1 cellular context compared by ENCODE assay signal in the genomic region with DNA sequence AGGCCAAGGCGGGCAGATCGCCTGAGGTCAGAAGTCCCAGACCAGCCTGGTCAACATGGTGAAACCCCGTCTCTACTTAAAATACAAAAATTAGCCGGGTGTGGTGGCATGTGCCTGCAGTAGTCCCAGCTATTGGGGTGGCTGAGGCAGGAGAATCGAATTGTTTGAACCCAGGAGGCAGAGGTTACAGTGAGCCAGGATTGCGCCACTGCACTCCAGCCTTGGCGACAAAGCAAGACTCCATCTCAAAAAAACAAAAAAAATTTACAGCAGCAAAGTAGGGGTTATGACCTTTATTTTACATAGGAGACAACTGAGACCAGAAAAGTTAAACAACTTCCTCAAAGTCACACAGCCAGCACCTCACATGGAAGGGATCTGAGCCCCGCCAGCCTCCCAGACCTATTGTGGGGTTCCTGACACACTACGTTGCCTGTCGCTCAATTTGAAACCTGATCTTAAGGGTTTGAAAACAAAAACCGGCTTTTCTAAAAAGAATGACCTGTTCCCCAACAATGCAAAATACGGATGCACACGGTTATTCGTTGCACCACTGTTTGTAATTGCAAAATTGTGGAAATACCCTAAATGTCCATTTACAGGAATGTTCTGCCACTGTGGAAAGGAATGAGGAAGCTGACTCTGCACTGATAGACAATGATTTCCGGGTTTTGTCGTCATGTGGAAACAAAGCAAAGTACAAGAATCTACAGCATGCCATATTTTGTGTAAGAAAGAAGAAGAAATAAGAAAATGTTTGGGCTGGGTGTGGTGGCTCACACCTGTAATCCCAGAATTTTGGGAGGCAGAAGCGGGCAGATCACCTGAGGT.
TF ChIP-seq lines count a peak whose summit lies in the region.

No MANE protein-coding gene starts in this region.

TF ChIP-seq in HepG2, 621 proteins besides CTCF, POLR2A, EP300 and RAD21 (continued from another document and continues in another):
- TF ChIP-seq ZNF710 (CRISPR knock-in tag; IDR thresholded peaks at IDR 0.05; ENCODE audit: borderline replicate concordance) (peak; percentile 36; the same call in 1 of the 2 replicates), CENPX (CRISPR knock-in tag; IDR thresholded peaks at IDR 0.05) (no peak), ZNF354B (CRISPR knock-in tag; IDR thresholded peaks at IDR 0.05) (no peak), NFKBIZ (CRISPR knock-in tag; IDR thresholded peaks at IDR 0.05) (peak; percentile 100), RFXANK (CRISPR knock-in tag; IDR thresholded peaks at IDR 0.05) (no peak; the same call in 1 of the 2 replicates), ZNF496 (CRISPR knock-in tag; IDR thresholded peaks at IDR 0.05; ENCODE audit: insufficient replicate concordance) (no peak), RORA (CRISPR knock-in tag; IDR thresholded peaks at IDR 0.05) (peak; percentile 96; the same call in 1 of the 2 replicates), ZNF44 (CRISPR knock-in tag; IDR thresholded peaks at IDR 0.05) (no peak), FLYWCH1 (CRISPR knock-in tag; IDR thresholded peaks at IDR 0.05) (no peak), FOXK1 (CRISPR knock-in tag; IDR thresholded peaks at IDR 0.05; ENCODE audit: borderline replicate concordance, low read depth) (peak; percentile 85; the same call in 1 of the 2 replicates), ZFP90 (CRISPR knock-in tag; IDR thresholded peaks at IDR 0.05; ENCODE audit: borderline replicate concordance) (no peak), ARHGAP35 (CRISPR knock-in tag; IDR thresholded peaks at IDR 0.05; ENCODE audit: borderline replicate concordance) (no peak), RFX5 (IDR thresholded peaks at IDR 0.05; ENCODE audit: low read depth, low read length) (no peak), ZNF674 (CRISPR knock-in tag; IDR thresholded peaks at IDR 0.05; ENCODE audit: low read depth) (no peak), ELK4 (CRISPR knock-in tag; IDR thresholded peaks at IDR 0.05; ENCODE audit: borderline replicate concordance) (no peak), NR2F2 (IDR thresholded peaks at IDR 0.05; ENCODE audit: borderline replicate concordance, low read depth) (peak; percentile 64; the same call in 1 of the 2 replicates), ZNF598 (CRISPR knock-in tag; IDR thresholded peaks at IDR 0.05; ENCODE audit: borderline replicate concordance) (no peak), SSRP1 (CRISPR knock-in tag; IDR thresholded peaks at IDR 0.05) (no peak; the same call in 1 of the 2 replicates), ATAD3A (CRISPR knock-in tag; IDR thresholded peaks at IDR 0.05) (no peak), KDM2A (CRISPR knock-in tag; IDR thresholded peaks at IDR 0.05; ENCODE audit: borderline replicate concordance, low read depth) (no peak; the same call in 1 of the 2 replicates), ZNF850 (CRISPR knock-in tag; conservative IDR thresholded peaks at IDR 0.05) (no peak), KDM5A (IDR thresholded peaks at IDR 0.05; ENCODE audit: borderline replicate concordance, low read length) (no peak), ZNF253 (CRISPR knock-in tag; IDR thresholded peaks at IDR 0.05; ENCODE audit: borderline replicate concordance) (no peak), ZFAT (CRISPR knock-in tag; conservative IDR thresholded peaks at IDR 0.05) (no peak), ZMAT5 (CRISPR knock-in tag; IDR thresholded peaks at IDR 0.05; ENCODE audit: borderline replicate concordance, low read depth) (no peak), JUNB (CRISPR knock-in tag; IDR thresholded peaks at IDR 0.05; ENCODE audit: borderline replicate concordance) (peak; percentile 61; the same call in 1 of the 2 replicates), HMGXB4 (CRISPR knock-in tag; IDR thresholded peaks at IDR 0.05; ENCODE audit: borderline replicate concordance in 1 of 2, low read depth in 1 of 2) (peak in 1 of 2 experiments; percentile 48; a peak in 1 of 4 replicates), ZNF121 (CRISPR knock-in tag; IDR thresholded peaks at IDR 0.05) (no peak), ZNF563 (CRISPR knock-in tag; IDR thresholded peaks at IDR 0.05) (peak; percentile 41; the same call in 1 of the 2 replicates), MBNL3 (CRISPR knock-in tag; conservative IDR thresholded peaks at IDR 0.05) (no peak), ATF2 (CRISPR knock-in tag; IDR thresholded peaks at IDR 0.05) (peak; percentile 91; the same call in 1 of the 2 replicates), NKX3-1 (CRISPR knock-in tag; IDR thresholded peaks at IDR 0.05) (peak; percentile 19; the same call in 1 of the 2 replicates), ZNF180 (CRISPR knock-in tag; IDR thresholded peaks at IDR 0.05; ENCODE audit: borderline replicate concordance, low read depth) (no peak)
- TF ChIP-seq, protein P1, sequence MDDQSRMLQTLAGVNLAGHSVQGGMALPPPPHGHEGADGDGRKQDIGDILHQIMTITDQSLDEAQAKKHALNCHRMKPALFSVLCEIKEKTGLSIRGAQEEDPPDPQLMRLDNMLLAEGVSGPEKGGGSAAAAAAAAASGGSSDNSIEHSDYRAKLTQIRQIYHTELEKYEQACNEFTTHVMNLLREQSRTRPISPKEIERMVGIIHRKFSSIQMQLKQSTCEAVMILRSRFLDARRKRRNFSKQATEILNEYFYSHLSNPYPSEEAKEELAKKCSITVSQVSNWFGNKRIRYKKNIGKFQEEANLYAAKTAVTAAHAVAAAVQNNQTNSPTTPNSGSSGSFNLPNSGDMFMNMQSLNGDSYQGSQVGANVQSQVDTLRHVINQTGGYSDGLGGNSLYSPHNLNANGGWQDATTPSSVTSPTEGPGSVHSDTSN (CRISPR knock-in tag; IDR thresholded peaks at IDR 0.05; ENCODE audit: borderline replicate concordance), result no peak
- TF ChIP-seq, protein P2, sequence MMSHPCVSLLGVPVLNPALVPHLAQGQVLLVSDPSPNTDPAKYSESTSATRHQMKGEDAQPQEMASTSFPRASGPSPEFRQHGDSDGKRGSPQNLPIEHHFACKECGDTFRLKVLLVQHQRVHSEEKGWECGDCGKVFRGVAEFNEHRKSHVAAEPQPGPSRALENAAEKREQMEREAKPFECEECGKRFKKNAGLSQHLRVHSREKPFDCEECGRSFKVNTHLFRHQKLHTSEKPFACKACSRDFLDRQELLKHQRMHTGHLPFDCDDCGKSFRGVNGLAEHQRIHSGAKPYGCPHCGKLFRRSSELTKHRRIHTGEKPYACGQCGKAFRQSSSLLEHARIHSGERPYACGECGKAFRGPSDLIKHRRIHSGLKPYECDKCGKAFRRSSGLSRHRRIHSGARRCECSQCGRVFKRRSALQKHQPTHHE (CRISPR knock-in tag; IDR thresholded peaks at IDR 0.05; ENCODE audit: borderline replicate concordance), result 0 out of 2 replicates have a peak, but pooled peaks have one; percentile 34
- TF ChIP-seq, protein P3, sequence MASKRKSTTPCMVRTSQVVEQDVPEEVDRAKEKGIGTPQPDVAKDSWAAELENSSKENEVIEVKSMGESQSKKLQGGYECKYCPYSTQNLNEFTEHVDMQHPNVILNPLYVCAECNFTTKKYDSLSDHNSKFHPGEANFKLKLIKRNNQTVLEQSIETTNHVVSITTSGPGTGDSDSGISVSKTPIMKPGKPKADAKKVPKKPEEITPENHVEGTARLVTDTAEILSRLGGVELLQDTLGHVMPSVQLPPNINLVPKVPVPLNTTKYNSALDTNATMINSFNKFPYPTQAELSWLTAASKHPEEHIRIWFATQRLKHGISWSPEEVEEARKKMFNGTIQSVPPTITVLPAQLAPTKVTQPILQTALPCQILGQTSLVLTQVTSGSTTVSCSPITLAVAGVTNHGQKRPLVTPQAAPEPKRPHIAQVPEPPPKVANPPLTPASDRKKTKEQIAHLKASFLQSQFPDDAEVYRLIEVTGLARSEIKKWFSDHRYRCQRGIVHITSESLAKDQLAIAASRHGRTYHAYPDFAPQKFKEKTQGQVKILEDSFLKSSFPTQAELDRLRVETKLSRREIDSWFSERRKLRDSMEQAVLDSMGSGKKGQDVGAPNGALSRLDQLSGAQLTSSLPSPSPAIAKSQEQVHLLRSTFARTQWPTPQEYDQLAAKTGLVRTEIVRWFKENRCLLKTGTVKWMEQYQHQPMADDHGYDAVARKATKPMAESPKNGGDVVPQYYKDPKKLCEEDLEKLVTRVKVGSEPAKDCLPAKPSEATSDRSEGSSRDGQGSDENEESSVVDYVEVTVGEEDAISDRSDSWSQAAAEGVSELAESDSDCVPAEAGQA (IDR thresholded peaks at IDR 0.05; ENCODE audit: low read depth), result no peak
- TF ChIP-seq, protein P3 (CRISPR knock-in tag; IDR thresholded peaks at IDR 0.05; ENCODE audit: borderline replicate concordance), result no peak; the same call in 1 of the 2 replicates
